Comparison of ENCODE assay signal across 21 cellular contexts in the genomic region with DNA sequence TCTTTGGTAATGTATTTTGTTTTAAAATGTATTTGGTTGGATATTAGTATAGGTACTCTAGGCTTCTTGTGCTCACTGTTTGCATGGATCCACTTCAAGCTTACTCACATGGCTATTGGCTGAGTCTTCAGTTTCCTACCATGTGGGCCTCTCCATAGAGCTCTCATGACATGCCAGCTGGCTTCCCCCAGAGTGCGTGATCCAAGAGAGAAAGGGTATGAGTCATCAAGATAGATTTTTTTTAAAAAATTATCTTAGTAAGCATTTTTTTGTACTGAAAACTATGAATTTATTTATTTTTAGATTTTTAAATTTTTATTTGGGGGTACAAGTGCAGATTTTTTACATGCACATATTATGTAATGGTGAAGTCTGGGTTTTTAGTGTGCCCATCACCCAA.
DNase-seq lines count a peak whose midpoint lies in the region; ATAC-seq and TF ChIP-seq lines count a peak whose summit lies in the region.
"Had no signal": no experiment of that assay in that cellular context is flagged by ENCODE, and none has a peak within 500 bp of the region (broad histone marks: within the 10 kb centered on the region; RNA-seq: fewer than 3 reads in every experiment).

No MANE protein-coding gene starts in this region.

- H3K27me3 ChIP-seq in GM23248 (replicated peaks; ENCODE audit: insufficient read depth) = no peaks in the 10 kb centered on the region
- H3K27me3 ChIP-seq in CD4-positive, alpha-beta T cell (ENCODE audit: control insufficient read depth, insufficient read depth, low read length) = no peaks in the 10 kb centered on the region
- H3K27me3 ChIP-seq: ascending aorta had no signal

- H3K9me3 ChIP-seq in GM23248 (ENCODE audit: low read depth) (no peaks in the 10 kb centered on the region), OCI-LY7 (ENCODE audit: low read length) (no peaks in the 10 kb centered on the region)
- no peaks in the 10 kb centered on the region for H3K9me3 ChIP-seq in CD4-positive, alpha-beta T cell (ENCODE audit: control insufficient read depth, low read length)

- no peaks in the 10 kb centered on the region for H3K79me2 ChIP-seq in GM23248 (ENCODE audit: insufficient read depth)
- no peaks in the 10 kb centered on the region for H3K79me2 ChIP-seq in OCI-LY7 (ENCODE audit: insufficient read depth, low read depth, low read length)

- H3K4me3 Mint-ChIP-seq in CD4-positive, alpha-beta T cell = no peak overlapping the region
- H3K4me3 Mint-ChIP-seq: activated CD4-positive, alpha-beta T cell treated with anti-CD3 and anti-CD28 coated beads for 36 hours; activated naive CD4-positive, alpha-beta T cell treated with anti-CD3 and anti-CD28 coated beads, Interleukin-2, amount 50 U/mL, for 24 hours; CD8-positive, alpha-beta memory T cell had no signal

- POLR2A ChIA-PET in OCI-LY7 (lab: Charles Lee) = no interaction called here
- POLR2A ChIA-PET in CD4-positive, alpha-beta T cell (lab: Charles Lee) = no interaction called here

- no peak overlapping the region for H3K4me3 ChIP-seq in GM23248
- no peak overlapping the region for H3K4me3 ChIP-seq in fibroblast of mammary gland (ENCODE audit: control insufficient read depth, low read depth, low read length)
- H3K4me3 ChIP-seq in OCI-LY7 (ENCODE audit: low read depth, low read length, poor library complexity, severe bottlenecking) = no peak overlapping the region
- H3K4me3 ChIP-seq: ascending aorta, uterus had no signal

- no peaks in the 10 kb centered on the region for H3K4me1 Mint-ChIP-seq in CD4-positive, alpha-beta T cell (ENCODE audit: low read depth)
- H3K4me1 Mint-ChIP-seq: activated CD4-positive, alpha-beta T cell treated with anti-CD3 and anti-CD28 coated beads for 36 hours; activated naive CD4-positive, alpha-beta T cell treated with anti-CD3 and anti-CD28 coated beads, Interleukin-2, amount 50 U/mL, for 24 hours; CD8-positive, alpha-beta memory T cell had no signal

- no peak overlapping the region for H3K27ac Mint-ChIP-seq in CD4-positive, alpha-beta T cell
- H3K27ac Mint-ChIP-seq: activated CD4-positive, alpha-beta T cell treated with anti-CD3 and anti-CD28 coated beads for 36 hours; activated naive CD4-positive, alpha-beta T cell treated with anti-CD3 and anti-CD28 coated beads, Interleukin-2, amount 50 U/mL, for 24 hours; CD8-positive, alpha-beta memory T cell; progenitor cell of endocrine pancreas had no signal

- H3K9me2 ChIP-seq in GM23248 (ENCODE audit: insufficient read depth) (no peaks in the 10 kb centered on the region), OCI-LY7 (ENCODE audit: insufficient read depth, low read length) (no peaks in the 10 kb centered on the region)

- in situ Hi-C loops in GM23248 (cut with MboI) = no loop called here

- H3K9me3 Mint-ChIP-seq in CD4-positive, alpha-beta T cell = no peaks in the 10 kb centered on the region

- intact Hi-C loops in OCI-LY7 (cut with micrococcal nuclease; ENCODE audit: unreplicated experiment) = no loop called here
- intact Hi-C loops in CD4-positive, alpha-beta T cell (cut with DNase I, micrococcal nuclease) = no loop called here

- no peaks in the 10 kb centered on the region for H3K36me3 ChIP-seq in GM23248 (ENCODE audit: low read depth)
- no peaks in the 10 kb centered on the region for H3K36me3 ChIP-seq in OCI-LY7 (ENCODE audit: insufficient read depth, low read length)
- H3K36me3 ChIP-seq: ascending aorta, uterus had no signal

- H3K27me3 Mint-ChIP-seq in CD4-positive, alpha-beta T cell = no peaks in the 10 kb centered on the region
- H3K27me3 Mint-ChIP-seq: activated CD4-positive, alpha-beta T cell treated with anti-CD3 and anti-CD28 coated beads for 36 hours; activated naive CD4-positive, alpha-beta T cell treated with anti-CD3 and anti-CD28 coated beads, Interleukin-2, amount 50 U/mL, for 24 hours; CD8-positive, alpha-beta memory T cell; progenitor cell of endocrine pancreas had no signal

- H4K20me1 ChIP-seq in GM23248 (ENCODE audit: insufficient read depth) (no peaks in the 10 kb centered on the region), OCI-LY7 (ENCODE audit: insufficient read depth, low read length) (no peaks in the 10 kb centered on the region)

- CTCF ChIA-PET in OCI-LY7 (lab: Charles Lee; ENCODE audit: unreplicated experiment) = no interaction called here
- CTCF ChIA-PET in CD4-positive, alpha-beta T cell (lab: Charles Lee) = no interaction called here

- H3K27ac ChIP-seq in GM23248 = no peak overlapping the region
- H3K27ac ChIP-seq in OCI-LY7 (ENCODE audit: low read depth, low read length, poor library complexity, severe bottlenecking) = no peak overlapping the region
- H3K27ac ChIP-seq in CD4-positive, alpha-beta T cell (ENCODE audit: low read depth, low read length) = no peak overlapping the region
- H3K27ac ChIP-seq: ascending aorta, uterus had no signal

- ATAC-seq in CD4-positive, alpha-beta T cell (ENCODE audit: poor library complexity) = no peak
- ATAC-seq: activated CD4-positive, alpha-beta T cell treated with anti-CD3 and anti-CD28 coated beads for 36 hours; esophagus mucosa; PC-3 had no signal

- H3F3A ChIP-seq in GM23248 (ENCODE audit: insufficient read depth) = no peaks in the 10 kb centered on the region

- DNase-seq in COLO829 (ENCODE audit: low spot score) (peak; percentile 8), GM23248 (peak; percentile 19), RPMI7951 (ENCODE audit: low read depth) (peak; percentile 44), fibroblast of mammary gland (ENCODE audit: low read depth) (peak; percentile 5), D341Med (ENCODE audit: low spot score) (no peak), OCI-LY7 (ENCODE audit: low spot score) (no peak)
- no peak for DNase-seq in CD4-positive, alpha-beta T cell
- DNase-seq: activated CD4-positive, alpha-beta T cell treated with anti-CD3 and anti-CD28 coated beads for 36 hours; CD8-positive, alpha-beta memory T cell; DND-41; effector memory CD4-positive, alpha-beta T cell; mammary epithelial cell; MM.1S; NCI-H1436; PC-3; T-helper 1 cell; uterus had no signal

- WGBS in GM23248 (ENCODE audit: low coverage in 1 of 2, low lambda C conversion rate in 2 of 2, missing lambda C conversion rate in 2 of 2), 2 experiments = 0 to 6% methylated on average over 1 of the region's 1 CpG

- no peak overlapping the region for H3K9ac ChIP-seq in GM23248

- TF ChIP-seq CTCF in fibroblast of mammary gland (conservative IDR thresholded peaks at IDR 0.05; ENCODE audit: control insufficient read depth, insufficient read depth, low read depth, low read length) = no peak
- TF ChIP-seq CTCF in OCI-LY7 (conservative IDR thresholded peaks at IDR 0.05; ENCODE audit: low read length) = no peak
- TF ChIP-seq CTCF in CD4-positive, alpha-beta T cell (IDR thresholded peaks at IDR 0.05) = no peak

- no peaks in the 10 kb centered on the region for H3K36me3 Mint-ChIP-seq in CD4-positive, alpha-beta T cell (ENCODE audit: low read depth)
- H3K36me3 Mint-ChIP-seq: activated naive CD4-positive, alpha-beta T cell treated with anti-CD3 and anti-CD28 coated beads, Interleukin-2, amount 50 U/mL, for 24 hours; CD8-positive, alpha-beta memory T cell had no signal

- H3K4me2 ChIP-seq in GM23248 (ENCODE audit: unreplicated experiment) = no peak overlapping the region
- H3K4me2 ChIP-seq in OCI-LY7 (ENCODE audit: low read length) = no peak overlapping the region

- no peak overlapping the region for H2AFZ ChIP-seq in GM23248
- no peak overlapping the region for H2AFZ ChIP-seq in OCI-LY7 (ENCODE audit: low read length)

- BruUV-seq in OCI-LY7 (replicated peaks; lab: Mats Ljungman, UMichigan) = no TSS peak

- H3K4me1 ChIP-seq in GM23248 (ENCODE audit: insufficient read depth) = no peaks in the 10 kb centered on the region
- no peaks in the 10 kb centered on the region for H3K4me1 ChIP-seq in OCI-LY7 (ENCODE audit: insufficient read depth, low read length, poor library complexity, severe bottlenecking)
- H3K4me1 ChIP-seq: ascending aorta, uterus had no signal

Comparison
In these comparisons a context has a peak if more than half of its experiments do, and no peak if none do; other contexts are left out.
1. DNase-seq: peak in COLO829 (single experiment), GM23248 (single experiment), RPMI7951 (single experiment) and fibroblast of mammary gland (single experiment); none in D341Med (single experiment), OCI-LY7 (single experiment) and CD4-positive, alpha-beta T cell (0 of 10).